In genomic region chr5:176180339-176180738, GRCh38 we compare ENCODE assay signal across 21 cellular contexts. TPM values are rescaled to one million over a fixed set of nuclear protein-coding genes. Genes with fewer than 3 reads are reported as not detected.
DNase-seq lines count a peak whose midpoint lies in the region; ATAC-seq and TF ChIP-seq lines count a peak whose summit lies in the region.
"Had no signal": no experiment of that assay in that cellular context is flagged by ENCODE, and none has a peak within 500 bp of the region (broad histone marks: within the 10 kb centered on the region; RNA-seq: fewer than 3 reads in every experiment).

No MANE protein-coding gene starts in this region.

- H3K4me3 ChIP-seq in IMR-90 (ENCODE audit: insufficient read depth, low read depth, low read length): no peak overlapping the region
- no peak overlapping the region for H3K4me3 ChIP-seq in fibroblast of mammary gland (ENCODE audit: control insufficient read depth, low read depth, low read length)
- peak overlapping the region; percentile 3 for H3K4me3 ChIP-seq in neural cell (ENCODE audit: low read length)
- H3K4me3 ChIP-seq: gastroesophageal sphincter, stomach, upper lobe of right lung had no signal

- H2BK20ac ChIP-seq in IMR-90 (ENCODE audit: low read depth, low read length): no peak overlapping the region

- CTCF ChIA-PET in IMR-90 (lab: Yijun Ruan, JAX): no interaction called here

- no peak for TF ChIP-seq RAD21 in IMR-90 (IDR thresholded peaks at IDR 0.05; ENCODE audit: low read length)
- TF ChIP-seq RAD21 in neural cell (conservative IDR thresholded peaks at IDR 0.05): no peak

- H2BK120ac ChIP-seq in IMR-90 (ENCODE audit: low read depth, low read length): no peak overlapping the region

- no peaks in the 10 kb centered on the region for H3K9me2 ChIP-seq in neural cell (ENCODE audit: insufficient read depth, low read length)

- H3K56ac ChIP-seq in IMR-90 (ENCODE audit: extremely low read depth, insufficient read depth, low read length): no peak overlapping the region

- TF ChIP-seq CTCF in IMR-90 (conservative IDR thresholded peaks at IDR 0.05; ENCODE audit: low read depth, low read length): no peak
- TF ChIP-seq CTCF in fibroblast of mammary gland (conservative IDR thresholded peaks at IDR 0.05; ENCODE audit: control insufficient read depth, insufficient read depth, low read depth, low read length): no peak
- no peak for TF ChIP-seq CTCF in neural cell (IDR thresholded peaks at IDR 0.05; ENCODE audit: poor library complexity, severe bottlenecking)

- no peak for TF ChIP-seq EP300 in neural cell (conservative IDR thresholded peaks at IDR 0.05; ENCODE audit: poor library complexity, severe bottlenecking)

- H3K4me3 Mint-ChIP-seq in stimulated activated effector memory CD8-positive, alpha-beta T cell treated with anti-CD3 and anti-CD28 coated beads, Interleukin-12 subunit alpha, Interleukin-12 subunit beta, amount 100 ng/mL, for 72 hours: no peak overlapping the region
- no peak overlapping the region for H3K4me3 Mint-ChIP-seq in activated naive CD8-positive, alpha-beta T cell treated with anti-CD3 and anti-CD28 coated beads, Interleukin-2, amount 50 U/mL, for 24 hours
- no peak overlapping the region for H3K4me3 Mint-ChIP-seq in activated naive CD8-positive, alpha-beta T cell treated with anti-CD3 and anti-CD28 coated beads for 36 hours

- no peak overlapping the region for H3K14ac ChIP-seq in IMR-90 (replicated peaks; ENCODE audit: low read depth, low read length)

- H2AK9ac ChIP-seq in IMR-90 (replicated peaks; ENCODE audit: low read depth, low read length, poor library complexity): no peak overlapping the region

- H3K4me2 ChIP-seq in IMR-90 (ENCODE audit: low read depth, low read length): no peak overlapping the region
- H3K4me2 ChIP-seq in neural cell (ENCODE audit: low read length): peak overlapping the region; percentile 44

- no peak overlapping the region for H2BK15ac ChIP-seq in IMR-90 (ENCODE audit: low read depth, low read length)

- H3K36me3 Mint-ChIP-seq in stimulated activated effector memory CD8-positive, alpha-beta T cell treated with anti-CD3 and anti-CD28 coated beads, Interleukin-12 subunit alpha, Interleukin-12 subunit beta, amount 100 ng/mL, for 72 hours: no peaks in the 10 kb centered on the region
- no peaks in the 10 kb centered on the region for H3K36me3 Mint-ChIP-seq in activated naive CD8-positive, alpha-beta T cell treated with anti-CD3 and anti-CD28 coated beads, Interleukin-2, amount 50 U/mL, for 24 hours (ENCODE audit: low read depth)
- H3K36me3 Mint-ChIP-seq in activated naive CD8-positive, alpha-beta T cell treated with anti-CD3 and anti-CD28 coated beads for 36 hours: no peaks in the 10 kb centered on the region

- H2AK5ac ChIP-seq in IMR-90 (ENCODE audit: low read depth, low read length): no peak overlapping the region

- H3K27me3 Mint-ChIP-seq in activated naive CD8-positive, alpha-beta T cell treated with anti-CD3 and anti-CD28 coated beads, Interleukin-2, amount 50 U/mL, for 24 hours: peaks cover 20% of the 10 kb centered on the region
- peaks cover 30% of the 10 kb centered on the region for H3K27me3 Mint-ChIP-seq in activated naive CD8-positive, alpha-beta T cell treated with anti-CD3 and anti-CD28 coated beads for 36 hours

- no peaks in the 10 kb centered on the region for H3K4me1 Mint-ChIP-seq in stimulated activated effector memory CD8-positive, alpha-beta T cell treated with anti-CD3 and anti-CD28 coated beads, Interleukin-12 subunit alpha, Interleukin-12 subunit beta, amount 100 ng/mL, for 72 hours
- H3K4me1 Mint-ChIP-seq in activated naive CD8-positive, alpha-beta T cell treated with anti-CD3 and anti-CD28 coated beads, Interleukin-2, amount 50 U/mL, for 24 hours: no peaks in the 10 kb centered on the region
- no peaks in the 10 kb centered on the region for H3K4me1 Mint-ChIP-seq in activated naive CD8-positive, alpha-beta T cell treated with anti-CD3 and anti-CD28 coated beads for 36 hours

- DNase-seq in AG20443 (ENCODE audit: low spot score): peak; percentile 43
- peak; percentile 60 for DNase-seq in IMR-90
- peak; percentile 28 for DNase-seq in fibroblast of mammary gland (ENCODE audit: low read depth)
- no peak for DNase-seq in stimulated activated effector memory CD8-positive, alpha-beta T cell treated with anti-CD3 and anti-CD28 coated beads, Interleukin-12 subunit alpha, Interleukin-12 subunit beta, amount 100 ng/mL, for 72 hours (ENCODE audit: low spot score in 2 of 2)
- DNase-seq in activated naive CD8-positive, alpha-beta T cell treated with anti-CD3 and anti-CD28 coated beads, Interleukin-2, amount 50 U/mL, for 24 hours: no peak
- no peak for DNase-seq in activated naive CD8-positive, alpha-beta T cell treated with anti-CD3 and anti-CD28 coated beads for 36 hours
- DNase-seq: activated CD4-positive, alpha-beta T cell treated with anti-CD3 and anti-CD28 coated beads for 4 hours; activated CD8-positive, alpha-beta memory T cell treated with anti-CD3 and anti-CD28 coated beads, Interleukin-2, amount 50 U/mL, for 48 hours; activated gamma-delta T cell treated with Interleukin-2 at 50 U/mL for 16 hours; aorta; Calu3; left ventricle myocardium superior; NCI-H1436 treated with DMSO at 0.1 percent for 48 hours; NCI-H2227 treated with DMSO at 0.1 percent for 48 hours; RPMI8226; stomach; upper lobe of right lung had no signal

- no peaks in the 10 kb centered on the region for H3K79me1 ChIP-seq in IMR-90 (ENCODE audit: low read depth in 1 of 2, low read length in 2 of 2)

- H2BK5ac ChIP-seq in IMR-90 (ENCODE audit: low read depth, low read length, poor library complexity, severe bottlenecking): no peak overlapping the region

- no peaks in the 10 kb centered on the region; the same call in 1 of the 2 replicates for H3K9me3 ChIP-seq in IMR-90 (ENCODE audit: control insufficient read depth, insufficient read depth, low read length)
- no peaks in the 10 kb centered on the region for H3K9me3 ChIP-seq in neural cell (ENCODE audit: low read length)
- H3K9me3 ChIP-seq: upper lobe of right lung had no signal

- H3K27ac Mint-ChIP-seq in stimulated activated effector memory CD8-positive, alpha-beta T cell treated with anti-CD3 and anti-CD28 coated beads, Interleukin-12 subunit alpha, Interleukin-12 subunit beta, amount 100 ng/mL, for 72 hours: no peak overlapping the region
- no peak overlapping the region for H3K27ac Mint-ChIP-seq in activated naive CD8-positive, alpha-beta T cell treated with anti-CD3 and anti-CD28 coated beads, Interleukin-2, amount 50 U/mL, for 24 hours
- no peak overlapping the region for H3K27ac Mint-ChIP-seq in activated naive CD8-positive, alpha-beta T cell treated with anti-CD3 and anti-CD28 coated beads for 36 hours

- no peaks in the 10 kb centered on the region for H3K9me1 ChIP-seq in IMR-90 (ENCODE audit: insufficient read depth, low read length)

- no peak overlapping the region for H4K5ac ChIP-seq in IMR-90 (ENCODE audit: low read depth, low read length)

- H3K27ac ChIP-seq in IMR-90 (ENCODE audit: insufficient read depth, low read length) (no peak overlapping the region), neural cell (ENCODE audit: low read length) (peak overlapping the region; percentile 5)
- H3K27ac ChIP-seq: gastroesophageal sphincter, parathyroid adenoma, stomach, upper lobe of right lung had no signal

- POLR2A ChIA-PET in IMR-90 (lab: Charles Lee; ENCODE audit: unreplicated experiment): no interaction called here

- peaks cover 5% of the 10 kb centered on the region for H3K9me3 Mint-ChIP-seq in stimulated activated effector memory CD8-positive, alpha-beta T cell treated with anti-CD3 and anti-CD28 coated beads, Interleukin-12 subunit alpha, Interleukin-12 subunit beta, amount 100 ng/mL, for 72 hours
- H3K9me3 Mint-ChIP-seq in activated naive CD8-positive, alpha-beta T cell treated with anti-CD3 and anti-CD28 coated beads, Interleukin-2, amount 50 U/mL, for 24 hours: peaks cover 6% of the 10 kb centered on the region
- no peaks in the 10 kb centered on the region for H3K9me3 Mint-ChIP-seq in activated naive CD8-positive, alpha-beta T cell treated with anti-CD3 and anti-CD28 coated beads for 36 hours

- H2AFZ ChIP-seq in IMR-90 (replicated peaks; ENCODE audit: low read length, poor library complexity): no peak overlapping the region
- no peak overlapping the region for H2AFZ ChIP-seq in neural cell (ENCODE audit: low read depth, low read length)
- H2AFZ ChIP-seq: parathyroid adenoma had no signal

- no peak overlapping the region for H4K8ac ChIP-seq in IMR-90 (ENCODE audit: low read depth in 2 of 2, low read length in 2 of 2)

- H4K20me1 ChIP-seq in IMR-90 (ENCODE audit: insufficient read depth, low read length): no peaks in the 10 kb centered on the region
- H4K20me1 ChIP-seq in neural cell (ENCODE audit: insufficient read depth): no peaks in the 10 kb centered on the region

- H3K27me3 ChIP-seq in IMR-90 (ENCODE audit: control insufficient read depth, insufficient read depth, low read length): no peaks in the 10 kb centered on the region; the same call in 1 of the 2 replicates
- no peaks in the 10 kb centered on the region for H3K27me3 ChIP-seq in neural cell (ENCODE audit: insufficient read depth, low read depth, low read length)

- intact Hi-C loops in IMR-90 (cut with micrococcal nuclease): no loop called here

- in situ Hi-C loops in IMR-90 (cut with MboI; ENCODE audit: low sequenced_read_pairs): no loop called here

- H3K18ac ChIP-seq in IMR-90 (ENCODE audit: low read depth, low read length): no peak overlapping the region

- H3K9ac ChIP-seq in IMR-90 (ENCODE audit: low read depth, low read length) (no peak overlapping the region), neural cell (ENCODE audit: low read length) (no peak overlapping the region)
- H3K9ac ChIP-seq: parathyroid adenoma had no signal

- H3K79me2 ChIP-seq in neural cell (replicated peaks; ENCODE audit: insufficient read depth, low read length): no peaks in the 10 kb centered on the region
- H3K79me2 ChIP-seq: parathyroid adenoma had no signal

- ATAC-seq in IMR-90 (ENCODE audit: low read depth) (peak; percentile 80), HG03039 (IDR thresholded peaks at IDR 0.05; ENCODE audit: unreplicated experiment) (no peak)
- no peak for ATAC-seq in stimulated activated effector memory CD8-positive, alpha-beta T cell treated with anti-CD3 and anti-CD28 coated beads, Interleukin-12 subunit alpha, Interleukin-12 subunit beta, amount 100 ng/mL, for 72 hours
- no peak for ATAC-seq in activated naive CD8-positive, alpha-beta T cell treated with anti-CD3 and anti-CD28 coated beads, Interleukin-2, amount 50 U/mL, for 24 hours
- ATAC-seq: gastroesophageal sphincter, left ventricle myocardium superior, upper lobe of right lung had no signal

- H3F3A ChIP-seq in neural cell (ENCODE audit: insufficient read depth, low read length, poor library complexity, severe bottlenecking): no peaks in the 10 kb centered on the region

- H3K36me3 ChIP-seq in IMR-90 (ENCODE audit: control insufficient read depth, insufficient read depth, low read length) (no peaks in the 10 kb centered on the region), neural cell (ENCODE audit: insufficient read depth, low read length) (no peaks in the 10 kb centered on the region)
- H3K36me3 ChIP-seq: gastroesophageal sphincter, stomach, upper lobe of right lung had no signal

- WGBS in IMR-90 (ENCODE audit: extremely low coverage in 2 of 2, insufficient read length in 1 of 2), 2 experiments: no CpG with 5 or more reads among the region's 3 CpGs

- H4K91ac ChIP-seq in IMR-90 (ENCODE audit: insufficient read depth, low read depth, low read length): no peak overlapping the region

- H3K4ac ChIP-seq in IMR-90 (ENCODE audit: low read depth, low read length): no peak overlapping the region

- H3K4me1 ChIP-seq in IMR-90 (ENCODE audit: control insufficient read depth, insufficient read depth, low read length): peaks cover 7% of the 10 kb centered on the region; the same call in 1 of the 2 replicates
- H3K4me1 ChIP-seq: gastroesophageal sphincter, parathyroid adenoma, stomach, upper lobe of right lung had no signal

- dilution Hi-C loops in IMR-90 (cut with HindIII; ENCODE audit: low sequenced_read_pairs, unreplicated experiment): no loop called here

- H3K23ac ChIP-seq in IMR-90 (ENCODE audit: low read depth, low read length): no peak overlapping the region

- no TSS peak for BruUV-seq in IMR-90 (replicated peaks; lab: Mats Ljungman, UMichigan)

- no peak for TF ChIP-seq POLR2A in IMR-90 (IDR thresholded peaks at IDR 0.05; ENCODE audit: low read depth, low read length)

RNA-seq across cellular contexts. Expression of gene SIMC1, which starts 57.9 kb away (rescaled TPM):
- 6.9 and 8.2 TPM in 2 replicates for total RNA-seq in IMR-90 (2012; rRNA removed)
- polyA plus RNA-seq in IMR-90 (2012; rRNA removed): 11.7 and 13.4 TPM in 2 replicates
- polyA plus RNA-seq in IMR-90 (2012; cell fraction: cytosol; rRNA removed): 6.1 and 6.7 TPM in 2 replicates
- 7.9 and 15.3 TPM in 2 replicates for polyA plus RNA-seq in IMR-90 (2012; cell fraction: nucleus; rRNA removed; ENCODE audit: low replicate concordance)
- 20.7 and 23.1 TPM in 2 replicates for polyA plus RNA-seq in neural cell
- 19.5 and 25.1 TPM in 2 replicates for polyA minus RNA-seq in neural cell
- total RNA-seq in activated naive CD8-positive, alpha-beta T cell treated with anti-CD3 and anti-CD28 coated beads for 36 hours: 10 to 100 TPM; 23.5 to 24.8 TPM

Comparison
In these comparisons a context has a peak if more than half of its experiments do, and no peak if none do; other contexts are left out.
1. DNase-seq: peak in AG20443 (single experiment), IMR-90 (single experiment) and fibroblast of mammary gland (single experiment); none in stimulated activated effector memory CD8-positive, alpha-beta T cell treated with anti-CD3 and anti-CD28 coated beads, Interleukin-12 subunit alpha, Interleukin-12 subunit beta, amount 100 ng/mL, for 72 hours (0 of 2), activated naive CD8-positive, alpha-beta T cell treated with anti-CD3 and anti-CD28 coated beads, Interleukin-2, amount 50 U/mL, for 24 hours (single experiment) and activated naive CD8-positive, alpha-beta T cell treated with anti-CD3 and anti-CD28 coated beads for 36 hours (single experiment).